ENCODE assay signal across 12 cellular contexts in genomic region chr4:176054942-176055341, GRCh38. TPM values are rescaled to one million over a fixed set of nuclear protein-coding genes. Genes with fewer than 3 reads are reported as not detected.
DNase-seq lines count a peak whose midpoint lies in the region; ATAC-seq and TF ChIP-seq lines count a peak whose summit lies in the region.
"Had no signal": no experiment of that assay in that cellular context is flagged by ENCODE, and none has a peak within 500 bp of the region (broad histone marks: within the 10 kb centered on the region; RNA-seq: fewer than 3 reads in every experiment).

No MANE protein-coding gene starts in this region.

- no peak overlapping the region for H3K9ac ChIP-seq in H9 (ENCODE audit: extremely low read depth, insufficient read length, low read length)

- H4K91ac ChIP-seq in H9 (ENCODE audit: insufficient read length, low read depth, low read length), result no peak overlapping the region

- H3K14ac ChIP-seq in H9 (ENCODE audit: insufficient read depth, low read length), result no peak overlapping the region

- H3K4me3 Mint-ChIP-seq in H9 (no peak overlapping the region), memory B cell (peak overlapping the region; percentile 46)

- TF ChIP-seq CTCF in BE2C (IDR thresholded peaks at IDR 0.05; ENCODE audit: low read depth, low read length) (peak; percentile 31), H9 (conservative IDR thresholded peaks at IDR 0.05) (peak; percentile 52), VCaP (conservative IDR thresholded peaks at IDR 0.05) (peak; percentile 59; the same call in 1 of the 2 replicates), coronary artery (IDR thresholded peaks at IDR 0.05) (no peak)

- H3K4me2 ChIP-seq in H9 (ENCODE audit: insufficient read depth, insufficient read length, low read length), result no peak overlapping the region

- H3K27me3 ChIP-seq in BE2C, result no peaks in the 10 kb centered on the region
- H3K27me3 ChIP-seq in H9 (ENCODE audit: insufficient read depth, low read length), result no peaks in the 10 kb centered on the region

- no peak overlapping the region for H3K18ac ChIP-seq in H9 (ENCODE audit: insufficient read length, low read depth, low read length)

- DNase-seq in BE2C (no peak), H9 (no peak), memory B cell (ENCODE audit: low spot score in 2 of 2) (no peak), OCI-M2 (lab: John Stamatoyannopoulos, UW; ENCODE audit: unreplicated experiment) (no peak), coronary artery (ENCODE audit: low spot score) (no peak), epidermal melanocyte (ENCODE audit: insufficient read length, low spot score) (no peak)
- DNase-seq: NCI-H1417 treated with DMSO at 0.1 percent for 48 hours, SIG-M5 had no signal

- H3K27me3 Mint-ChIP-seq in H9 (ENCODE audit: low read depth) (no peaks in the 10 kb centered on the region), memory B cell (no peaks in the 10 kb centered on the region)

- H3K4me1 ChIP-seq in BE2C, result no peaks in the 10 kb centered on the region
- H3K4me1 ChIP-seq in H9 (ENCODE audit: insufficient read depth, low read length), result no peaks in the 10 kb centered on the region

- no peak overlapping the region for H4K8ac ChIP-seq in H9 (replicated peaks; ENCODE audit: insufficient read length, low read depth, low read length)

- no peaks in the 10 kb centered on the region for H4K20me1 ChIP-seq in H9 (ENCODE audit: control insufficient read depth, insufficient read depth, insufficient read length)

- no CpG with 5 or more reads among the region's 2 CpGs for WGBS in H9 (ENCODE audit: extremely low coverage, insufficient read length, low lambda C conversion rate)

- H3K36me3 ChIP-seq in BE2C, result no peaks in the 10 kb centered on the region
- H3K36me3 ChIP-seq: neutrophil had no signal

- no peaks in the 10 kb centered on the region for H3K79me1 ChIP-seq in H9 (ENCODE audit: insufficient read depth, low read depth, low read length, poor library complexity, severe bottlenecking)

- no peak overlapping the region for H3T11ph ChIP-seq in H9 (ENCODE audit: low read length)

- no peak overlapping the region for H2BK5ac ChIP-seq in H9 (ENCODE audit: insufficient read length, low read length)

- no peak overlapping the region for H3K4ac ChIP-seq in H9 (ENCODE audit: low read depth, low read length)

- H3K23me2 ChIP-seq in H9 (ENCODE audit: insufficient read length, low read depth, low read length, poor library complexity, severe bottlenecking), result no peaks in the 10 kb centered on the region

- H3K23ac ChIP-seq in H9 (ENCODE audit: insufficient read length, low read depth, low read length), result no peak overlapping the region

- no peaks in the 10 kb centered on the region for H3K79me2 ChIP-seq in H9 (ENCODE audit: insufficient read depth, low read length)

- no peak overlapping the region for H2BK20ac ChIP-seq in H9 (ENCODE audit: low read depth, low read length, poor library complexity, severe bottlenecking)

- peaks cover under 1 to 3% of the 10 kb centered on the region in 2 experiments; a peak in 3 of 5 replicates for H3K9me3 Mint-ChIP-seq in H9
- H3K9me3 Mint-ChIP-seq in memory B cell, result no peaks in the 10 kb centered on the region
- H3K9me3 Mint-ChIP-seq: activated naive CD4-positive, alpha-beta T cell treated with anti-CD3 and anti-CD28 coated beads, Interleukin-2, amount 50 U/mL, for 72 hours had no signal

- H3K4me1 Mint-ChIP-seq in H9, result no peaks in the 10 kb centered on the region
- peaks cover 15% of the 10 kb centered on the region for H3K4me1 Mint-ChIP-seq in memory B cell

- H3K4me3 ChIP-seq in BE2C (ENCODE audit: low read depth, low read length), result no peak overlapping the region
- H3K4me3 ChIP-seq in coronary artery, result no peak overlapping the region

- no peak overlapping the region for H3K56ac ChIP-seq in H9 (ENCODE audit: insufficient read length, low read depth, low read length)

- H3K9me3 ChIP-seq in BE2C (no peaks in the 10 kb centered on the region), H9 (ENCODE audit: control insufficient read depth, low read depth, low read length) (no peaks in the 10 kb centered on the region)
- H3K9me3 ChIP-seq: neutrophil had no signal

- no peak overlapping the region for H2AK5ac ChIP-seq in H9 (ENCODE audit: insufficient read length, low read length)

- H2AFZ ChIP-seq in H9 (ENCODE audit: low read length), result peak overlapping the region; percentile 56

- no peak overlapping the region; a peak in 1 of 7 replicates for H3K27ac Mint-ChIP-seq in H9
- no peak overlapping the region for H3K27ac Mint-ChIP-seq in memory B cell
- H3K27ac Mint-ChIP-seq: activated naive CD4-positive, alpha-beta T cell treated with anti-CD3 and anti-CD28 coated beads, Interleukin-2, amount 50 U/mL, for 72 hours had no signal

- no peak overlapping the region for H2BK120ac ChIP-seq in H9 (ENCODE audit: low read depth, low read length, poor library complexity, severe bottlenecking)

- H2BK12ac ChIP-seq in H9 (ENCODE audit: insufficient read length, low read depth, low read length), result no peak overlapping the region

- H3K36me3 Mint-ChIP-seq in H9 (ENCODE audit: insufficient read depth in 1 of 3, low read depth in 3 of 3), result no peaks in the 10 kb centered on the region; a peak in 1 of 7 replicates
- no peaks in the 10 kb centered on the region for H3K36me3 Mint-ChIP-seq in memory B cell
- H3K36me3 Mint-ChIP-seq: activated naive CD4-positive, alpha-beta T cell treated with anti-CD3 and anti-CD28 coated beads, Interleukin-2, amount 50 U/mL, for 72 hours had no signal

- no peak overlapping the region for H3K27ac ChIP-seq in H9 (ENCODE audit: insufficient read length, low read depth, low read length)
- no peak overlapping the region for H3K27ac ChIP-seq in VCaP
- H3K27ac ChIP-seq in coronary artery, result no peak overlapping the region
- H3K27ac ChIP-seq: neutrophil had no signal

- H2BK15ac ChIP-seq in H9 (ENCODE audit: low read depth, low read length), result no peak overlapping the region

- H4K5ac ChIP-seq in H9 (ENCODE audit: insufficient read length, low read depth, low read length), result no peak overlapping the region

- ATAC-seq in memory B cell (ENCODE audit: low read depth) (peak; percentile 21), GM18511 (IDR thresholded peaks at IDR 0.05; ENCODE audit: unreplicated experiment) (no peak)
- ATAC-seq: activated naive CD4-positive, alpha-beta T cell treated with anti-CD3 and anti-CD28 coated beads, Interleukin-2, amount 50 U/mL, for 72 hours had no signal

RNA-seq across cellular contexts. Expression of gene WDR17, which starts 10.7 kb away (rescaled TPM):
- polyA plus RNA-seq in BE2C (2012; ENCODE audit: insufficient read depth, insufficient read length, low read depth), result 7.0 TPM
- 2.0 and 2.6 TPM in 2 replicates for total RNA-seq in H9 (2021)
